20 cellular contexts compared by ENCODE assay signal in genomic region chr3:87359807-87360206, GRCh38.
A peak's percentile ranks its signal among the peaks of the same experiment; 100 is the strongest.
DNase-seq lines count a peak whose midpoint lies in the region; ATAC-seq, FAIRE-seq and TF ChIP-seq lines count a peak whose summit lies in the region.
"Had no signal": no experiment of that assay in that cellular context is flagged by ENCODE, and none has a peak within 500 bp of the region (broad histone marks: within the 10 kb centered on the region; RNA-seq: fewer than 3 reads in every experiment).

No MANE protein-coding gene starts in this region.

- FAIRE-seq in D721Med (lab: Jason Lieb, UNC): no peak
- FAIRE-seq: small intestine, TTC549 had no signal

- no peak for TF ChIP-seq CTCF in left lung (IDR thresholded peaks at IDR 0.05)
- TF ChIP-seq CTCF in D721Med (IDR thresholded peaks at IDR 0.05; ENCODE audit: insufficient read depth, missing control alignments): no peak

- ATAC-seq in left lung: peak; percentile 54
- ATAC-seq: activated naive CD4-positive, alpha-beta T cell treated with anti-CD3 and anti-CD28 coated beads, Interleukin-2, amount 50 U/mL, for 72 hours had no signal

- no peaks in the 10 kb centered on the region for H3K9me3 ChIP-seq in left lung
- H3K9me3 ChIP-seq: ascending aorta, left ventricle myocardium inferior had no signal

- no peak overlapping the region for H3K27ac ChIP-seq in left lung
- H3K27ac ChIP-seq: ascending aorta, left ventricle myocardium inferior, neural progenitor cell had no signal

- intact Hi-C loops in left lung (cut with DNase I): no loop called here

- peak; percentile 83 for DNase-seq in DMS153 (lab: John Stamatoyannopoulos, UW)
- peak; percentile 66 for DNase-seq in HT-29 (ENCODE audit: low spot score)
- peak; percentile 69 for DNase-seq in NCI-H748 (lab: John Stamatoyannopoulos, UW; ENCODE audit: unreplicated experiment)
- DNase-seq in left lung: no peak
- DNase-seq in activated CD4-positive, CD25-positive, alpha-beta regulatory T cell (lab: John Stamatoyannopoulos, UW): no peak
- DNase-seq in D721Med (ENCODE audit: insufficient read length, low spot score): no peak
- no peak for DNase-seq in A172 (ENCODE audit: low spot score)
- DNase-seq in NCI-H524 treated with DMSO at 0.1 percent for 48 hours (lab: John Stamatoyannopoulos, UW): no peak
- DNase-seq: activated CD4-positive, alpha-beta T cell treated with anti-CD3 and anti-CD28 coated beads, Interleukin-2, amount 10 ng/mL, durations not matched to agents 7 days and 5 days; CD8-positive, alpha-beta memory T cell; effector memory CD4-positive, alpha-beta T cell; left ventricle myocardium inferior; NCI-H1436 treated with DMSO at 0.1 percent for 48 hours; NCI-H526; SHP77; small intestine had no signal

- H3K36me3 ChIP-seq in left lung: no peaks in the 10 kb centered on the region
- H3K36me3 ChIP-seq: ascending aorta, left ventricle myocardium inferior, neural progenitor cell had no signal

- no peak overlapping the region for H3K4me3 ChIP-seq in left lung
- H3K4me3 ChIP-seq: ascending aorta, left ventricle myocardium inferior, neural progenitor cell had no signal

- no peaks in the 10 kb centered on the region for H3K27me3 ChIP-seq in left lung
- H3K27me3 ChIP-seq: ascending aorta, neural progenitor cell had no signal

- H3K4me1 ChIP-seq in left lung: no peaks in the 10 kb centered on the region
- H3K4me1 ChIP-seq: left ventricle myocardium inferior had no signal

Comparison
In these comparisons a context has a peak if more than half of its experiments do, and no peak if none do; other contexts are left out.
1. DNase-seq: peak in DMS153 (single experiment), HT-29 (single experiment) and NCI-H748 (single experiment); none in left lung (0 of 2), activated CD4-positive, CD25-positive, alpha-beta regulatory T cell (0 of 4), D721Med (single experiment), A172 (single experiment) and NCI-H524 treated with DMSO at 0.1 percent for 48 hours (single experiment).